In genomic region chr7:107924841-107925490, GRCh38 we compare ENCODE assay signal across 11 cellular contexts. TPM values are rescaled to one million over a fixed set of nuclear protein-coding genes. Genes with fewer than 3 reads are reported as not detected.
DNase-seq lines count a peak whose midpoint lies in the region; ATAC-seq, FAIRE-seq and TF ChIP-seq lines count a peak whose summit lies in the region.
"Had no signal": no experiment of that assay in that cellular context is flagged by ENCODE, and none has a peak within 500 bp of the region (broad histone marks: within the 10 kb centered on the region; RNA-seq: fewer than 3 reads in every experiment).

No MANE protein-coding gene starts in this region.

- H3K9me3 Mint-ChIP-seq in activated naive CD4-positive, alpha-beta T cell treated with anti-CD3 and anti-CD28 coated beads, Interleukin-2, amount 50 U/mL, for 72 hours, result no peaks in the 10 kb centered on the region

- H3K36me3 ChIP-seq in kidney (ENCODE audit: control insufficient read depth in 1 of 2, insufficient read depth in 2 of 2, low read length in 2 of 2), result peaks cover 31 to 59% of the 10 kb centered on the region in 2 donors

- DNase-seq in AML-193 (lab: John Stamatoyannopoulos, UW) (peak; percentile 83 to 92), GM19239 (ENCODE audit: insufficient read length, low spot score) (peak; percentile 9), kidney (no peak), OCI-M2 (lab: John Stamatoyannopoulos, UW; ENCODE audit: unreplicated experiment) (no peak), GDM1 (lab: John Stamatoyannopoulos, UW) (no peak)
- no peak for DNase-seq in activated naive CD4-positive, alpha-beta T cell treated with anti-CD3 and anti-CD28 coated beads, Interleukin-2, amount 50 U/mL, for 72 hours (ENCODE audit: low spot score in 2 of 2)
- DNase-seq in stimulated activated CD8-positive, alpha-beta memory T cell treated with anti-CD3 and anti-CD28 coated beads, Interleukin-4, amount 100 ng/mL, for 48 hours, result no peak
- DNase-seq: EL, occipital lobe had no signal

- intact Hi-C loops in kidney (cut with DNase I), result no loop called here

- no peaks in the 10 kb centered on the region for H3K9me3 ChIP-seq in kidney (ENCODE audit: control insufficient read depth in 1 of 2, low read length in 2 of 2)
- H3K9me3 ChIP-seq: SJCRH30 had no signal

- H3K4me3 ChIP-seq in kidney (ENCODE audit: low read length in 2 of 2), result no peak overlapping the region
- H3K4me3 ChIP-seq: SJCRH30 had no signal

- H3K36me3 Mint-ChIP-seq in activated naive CD4-positive, alpha-beta T cell treated with anti-CD3 and anti-CD28 coated beads, Interleukin-2, amount 50 U/mL, for 72 hours, result peaks cover 14 to 36% of the 10 kb centered on the region in 2 donors

- no peak overlapping the region for H3K9ac ChIP-seq in kidney (ENCODE audit: low read length in 2 of 2)

- no peak overlapping the region for H3K27ac ChIP-seq in kidney (ENCODE audit: low read depth in 2 of 2, low read length in 2 of 2)
- H3K27ac ChIP-seq: SJCRH30 had no signal

- no peaks in the 10 kb centered on the region for H3K4me1 ChIP-seq in kidney (ENCODE audit: control insufficient read depth in 1 of 2, insufficient read depth in 1 of 2, low read depth in 1 of 2, low read length in 2 of 2)

- FAIRE-seq in GM19239 (lab: Jason Lieb, UNC) (peak; percentile 44), kidney (lab: Jason Lieb, UNC) (no peak)

- TF ChIP-seq CTCF in kidney (IDR thresholded peaks at IDR 0.05; ENCODE audit: borderline replicate concordance, extremely low read depth, insufficient read depth), result no peak

- no peak overlapping the region for H3K27ac Mint-ChIP-seq in activated naive CD4-positive, alpha-beta T cell treated with anti-CD3 and anti-CD28 coated beads, Interleukin-2, amount 50 U/mL, for 72 hours

- peak; percentile 93 for ATAC-seq in HG03064 (IDR thresholded peaks at IDR 0.05; ENCODE audit: low read depth, unreplicated experiment)
- peak; percentile 37 to 46 for ATAC-seq in activated naive CD4-positive, alpha-beta T cell treated with anti-CD3 and anti-CD28 coated beads, Interleukin-2, amount 50 U/mL, for 72 hours

RNA-seq across cellular contexts. Expression of gene DLD, which starts 34.0 kb away (rescaled TPM):
- 10 to 100 TPM; 82.8 to 96.5 TPM for total RNA-seq in activated naive CD4-positive, alpha-beta T cell treated with anti-CD3 and anti-CD28 coated beads, Interleukin-2, amount 50 U/mL, for 72 hours
- 78.6 TPM for total RNA-seq in kidney
- polyA plus RNA-seq in kidney (ENCODE audit: insufficient read depth, low read depth, low replicate concordance), result 153 TPM

Comparison
In these comparisons a context has a peak if more than half of its experiments do, and no peak if none do; other contexts are left out.
1. DNase-seq: peak in AML-193 (2 of 2) and GM19239 (single experiment); none in activated naive CD4-positive, alpha-beta T cell treated with anti-CD3 and anti-CD28 coated beads, Interleukin-2, amount 50 U/mL, for 72 hours (0 of 2), kidney (single experiment), stimulated activated CD8-positive, alpha-beta memory T cell treated with anti-CD3 and anti-CD28 coated beads, Interleukin-4, amount 100 ng/mL, for 48 hours (single experiment), OCI-M2 (single experiment) and GDM1 (single experiment).